In the genomic region with DNA sequence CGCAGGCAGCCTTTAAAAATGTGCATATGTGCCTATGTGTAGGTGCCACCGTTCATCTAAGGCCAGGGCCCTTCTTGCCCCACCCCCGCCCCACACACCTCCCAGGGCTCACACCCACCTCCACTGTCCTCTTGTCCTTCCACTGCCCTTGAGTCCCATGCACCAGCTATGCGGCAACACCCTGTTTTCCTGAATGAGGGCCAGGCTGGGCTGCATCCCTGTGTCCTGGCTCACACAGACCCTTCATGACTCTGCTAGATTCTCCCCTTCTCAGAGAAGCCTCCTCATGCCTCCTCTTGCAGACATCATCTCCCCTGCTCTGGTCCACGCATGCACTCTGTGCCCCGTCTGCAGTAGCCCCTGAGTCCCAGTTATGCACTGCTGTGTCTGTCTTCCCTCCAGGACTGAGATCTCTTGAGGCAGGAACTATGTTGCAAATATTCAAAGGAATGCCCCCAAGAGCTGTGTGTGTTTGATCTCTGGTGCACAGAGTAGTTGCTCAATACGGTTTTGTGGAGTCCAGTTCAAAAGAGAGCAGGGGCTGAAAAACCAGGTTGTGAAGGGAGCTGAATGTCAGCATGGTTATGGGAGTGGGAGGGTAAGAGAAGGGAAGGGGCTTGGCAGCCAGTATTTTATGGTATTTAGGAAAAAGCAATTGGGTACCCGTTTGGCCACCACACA, we compare ENCODE assay signal across 20 cellular contexts. TPM values are rescaled to one million over a fixed set of nuclear protein-coding genes. Genes with fewer than 3 reads are reported as not detected.
"Had no signal": no experiment of that assay in that cellular context is flagged by ENCODE, and none has a peak within 500 bp of the region (broad histone marks: within the 10 kb centered on the region; RNA-seq: fewer than 3 reads in every experiment).

No MANE protein-coding gene starts in this region.

- H3K9me3 Mint-ChIP-seq: activated CD4-positive, alpha-beta T cell treated with anti-CD3 and anti-CD28 coated beads, Interleukin-2, amount 10 ng/mL, durations not matched to agents 24 days and 14 days; activated CD8-positive, alpha-beta T cell treated with anti-CD3 and anti-CD28 coated beads for 36 hours; activated T-helper 17 cell treated with anti-CD3 and anti-CD28 coated beads, Interleukin-2, amount 50 U/mL, for 72 hours; stimulated activated naive B cell treated with anti-CD40 and anti-IgM and Interleukin-4, amounts not matched to agents 10 μg/mL and 1 μg/mL and 100 μg/mL, for 72 hours had no signal

- H3K9ac ChIP-seq: SK-N-SH had no signal

- H3K36me3 ChIP-seq: ovary, right lobe of liver, thoracic aorta had no signal

- H3K27ac Mint-ChIP-seq: activated CD4-positive, alpha-beta T cell treated with anti-CD3 and anti-CD28 coated beads, Interleukin-2, amount 10 ng/mL, durations not matched to agents 24 days and 14 days; activated CD8-positive, alpha-beta T cell treated with anti-CD3 and anti-CD28 coated beads for 36 hours; activated T-helper 17 cell treated with anti-CD3 and anti-CD28 coated beads, Interleukin-2, amount 50 U/mL, for 72 hours; naive thymus-derived CD4-positive, alpha-beta T cell; stimulated activated naive B cell treated with anti-CD40 and anti-IgM and Interleukin-4, amounts not matched to agents 10 μg/mL and 1 μg/mL and 100 μg/mL, for 72 hours had no signal

- H3K4me3 Mint-ChIP-seq: activated CD4-positive, alpha-beta T cell treated with anti-CD3 and anti-CD28 coated beads, Interleukin-2, amount 10 ng/mL, durations not matched to agents 24 days and 14 days; activated CD8-positive, alpha-beta T cell treated with anti-CD3 and anti-CD28 coated beads for 36 hours; activated T-helper 17 cell treated with anti-CD3 and anti-CD28 coated beads, Interleukin-2, amount 50 U/mL, for 72 hours; naive thymus-derived CD4-positive, alpha-beta T cell; stimulated activated naive B cell treated with anti-CD40 and anti-IgM and Interleukin-4, amounts not matched to agents 10 μg/mL and 1 μg/mL and 100 μg/mL, for 72 hours had no signal

- H3K4me1 ChIP-seq: body of pancreas had no signal

- DNase-seq: activated CD4-positive, alpha-beta T cell treated with anti-CD3 and anti-CD28 coated beads, Interleukin-2, amount 10 ng/mL, durations not matched to agents 24 days and 14 days; activated CD8-positive, alpha-beta T cell treated with anti-CD3 and anti-CD28 coated beads for 36 hours; activated naive CD4-positive, alpha-beta T cell; activated T-cell treated with anti-CD3 and anti-CD28 coated beads, Interleukin-2, amount 50 U/mL, for 1 hour; body of pancreas; caudate nucleus; mesenchymal stem cell; naive thymus-derived CD4-positive, alpha-beta T cell; ovary; SK-N-SH; stimulated activated naive B cell treated with anti-CD40 and anti-IgM and Interleukin-4, amounts not matched to agents 10 μg/mL and 1 μg/mL and 100 μg/mL, for 72 hours; T1000 had no signal

- H3K4me1 Mint-ChIP-seq: activated CD4-positive, alpha-beta T cell treated with anti-CD3 and anti-CD28 coated beads, Interleukin-2, amount 10 ng/mL, durations not matched to agents 24 days and 14 days; activated T-helper 17 cell treated with anti-CD3 and anti-CD28 coated beads, Interleukin-2, amount 50 U/mL, for 72 hours; stimulated activated naive B cell treated with anti-CD40 and anti-IgM and Interleukin-4, amounts not matched to agents 10 μg/mL and 1 μg/mL and 100 μg/mL, for 72 hours had no signal

- H3K27ac ChIP-seq: body of pancreas, coronary artery, hepatocyte, ovary, right lobe of liver, thoracic aorta had no signal

- H3K4me3 ChIP-seq: body of pancreas, coronary artery, hepatocyte, ovary, right lobe of liver, thoracic aorta had no signal

- H3K27me3 ChIP-seq: body of pancreas, ovary, right lobe of liver had no signal

- ATAC-seq: activated CD8-positive, alpha-beta T cell treated with anti-CD3 and anti-CD28 coated beads for 36 hours; activated T-helper 17 cell treated with anti-CD3 and anti-CD28 coated beads, Interleukin-2, amount 50 U/mL, for 72 hours; body of pancreas; naive thymus-derived CD4-positive, alpha-beta T cell; stimulated activated naive B cell treated with anti-CD40 and anti-IgM and Interleukin-4, amounts not matched to agents 10 μg/mL and 1 μg/mL and 100 μg/mL, for 72 hours had no signal

- H3K36me3 Mint-ChIP-seq: naive thymus-derived CD4-positive, alpha-beta T cell; stimulated activated naive B cell treated with anti-CD40 and anti-IgM and Interleukin-4, amounts not matched to agents 10 μg/mL and 1 μg/mL and 100 μg/mL, for 72 hours had no signal

- H3K9me3 ChIP-seq: body of pancreas, ovary, right lobe of liver, SK-N-SH, thoracic aorta had no signal

RNA-seq across cellular contexts. Expression of gene ESRRB, which starts 47.3 kb away (rescaled TPM):
- total RNA-seq: body of pancreas, kidney epithelial cell, pulmonary artery endothelial cell, urinary bladder had no signal
